10 cellular contexts compared by ENCODE assay signal in the genomic region with DNA sequence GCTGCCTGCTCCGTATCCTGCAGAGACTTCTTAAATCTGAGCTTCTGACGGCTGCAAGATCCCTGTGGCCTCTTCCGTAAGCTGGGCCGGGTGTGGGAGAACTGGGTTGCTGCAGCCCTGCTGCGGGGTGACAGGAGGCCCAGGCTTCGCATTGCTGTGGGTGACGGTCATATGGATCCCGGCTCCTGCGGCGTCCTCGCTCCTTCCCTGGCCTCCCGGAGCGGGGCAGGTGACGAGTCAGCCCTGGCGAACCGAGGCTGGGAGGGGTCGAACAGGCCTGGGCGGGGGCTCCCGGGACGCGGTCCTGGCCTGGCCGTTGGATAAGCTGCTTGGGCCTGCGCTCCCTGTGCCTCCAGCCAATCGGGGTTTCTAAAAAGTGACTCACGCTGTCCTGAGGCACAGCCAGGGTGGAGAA. TPM values are rescaled to one million over a fixed set of nuclear protein-coding genes. Genes with fewer than 3 reads are reported as not detected.
DNase-seq lines count a peak whose midpoint lies in the region; ATAC-seq and TF ChIP-seq lines count a peak whose summit lies in the region.
"Had no signal": no experiment of that assay in that cellular context is flagged by ENCODE, and none has a peak within 500 bp of the region (broad histone marks: within the 10 kb centered on the region; RNA-seq: fewer than 3 reads in every experiment).

No MANE protein-coding gene starts in this region.

- H3K4me3 ChIP-seq in GM23338, result peak overlapping the region; percentile 62
- H3K4me3 ChIP-seq in skeletal muscle satellite cell (ENCODE audit: low read length), result no peak overlapping the region

- H3K9me3 ChIP-seq in skeletal muscle satellite cell (replicated peaks; ENCODE audit: low read length), result no peaks in the 10 kb centered on the region

- peaks cover 3% of the 10 kb centered on the region; the same call in 2 of the 3 replicates for H3K4me1 Mint-ChIP-seq in GM23338
- peaks cover 6% of the 10 kb centered on the region for H3K4me1 Mint-ChIP-seq in activated T-helper 17 cell treated with anti-CD3 and anti-CD28 coated beads, Interleukin-2, amount 50 U/mL, for 72 hours

- H3K36me3 Mint-ChIP-seq in GM23338 (ENCODE audit: low read depth), result no peaks in the 10 kb centered on the region
- no peaks in the 10 kb centered on the region for H3K36me3 Mint-ChIP-seq in activated T-helper 17 cell treated with anti-CD3 and anti-CD28 coated beads, Interleukin-2, amount 50 U/mL, for 72 hours (ENCODE audit: low read depth)

- H3K9me3 Mint-ChIP-seq in GM23338, result peaks cover 3% of the 10 kb centered on the region; the same call in 1 of the 3 replicates
- no peaks in the 10 kb centered on the region for H3K9me3 Mint-ChIP-seq in activated T-helper 17 cell treated with anti-CD3 and anti-CD28 coated beads, Interleukin-2, amount 50 U/mL, for 72 hours
- H3K9me3 Mint-ChIP-seq: activated T-cell treated with anti-CD3 and anti-CD28 coated beads, Interleukin-2, amount 50 U/mL, for 24 hours had no signal

- H3K9me2 ChIP-seq in GM23338 (ENCODE audit: insufficient read depth), result peaks cover 10% of the 10 kb centered on the region; the same call in 1 of the 2 replicates

- H3K27me3 ChIP-seq in GM23338 (ENCODE audit: insufficient read depth) (peaks cover 9% of the 10 kb centered on the region), skeletal muscle satellite cell (ENCODE audit: control insufficient read depth, insufficient read depth, low read length) (peaks cover 23% of the 10 kb centered on the region)

- H3K79me2 ChIP-seq in GM23338 (replicated peaks; ENCODE audit: insufficient read depth), result no peaks in the 10 kb centered on the region

- peak; percentile 70 for DNase-seq in GM23338 (ENCODE audit: low spot score)
- peak; percentile 55 for DNase-seq in ecto neural progenitor cell (ENCODE audit: low spot score)
- peak; percentile 54 for DNase-seq in iris pigment epithelial cell (ENCODE audit: low read depth)
- DNase-seq in NCI-H69 (lab: John Stamatoyannopoulos, UW), result no peak
- DNase-seq in COLO668 (lab: John Stamatoyannopoulos, UW; ENCODE audit: unreplicated experiment), result no peak
- DNase-seq: activated T-cell treated with anti-CD3 and anti-CD28 coated beads, Interleukin-2, amount 50 U/mL, for 24 hours; NCI-H187 treated with DMSO at 0.1 percent for 48 hours had no signal

- H3K36me3 ChIP-seq in GM23338 (ENCODE audit: insufficient read depth) (no peaks in the 10 kb centered on the region), skeletal muscle satellite cell (ENCODE audit: insufficient read depth, low read length) (no peaks in the 10 kb centered on the region)

- no peak for TF ChIP-seq CTCF in GM23338 (conservative IDR thresholded peaks at IDR 0.05; ENCODE audit: low read depth in 2 of 2)

- H3F3A ChIP-seq in GM23338 (replicated peaks; ENCODE audit: low read depth), result no peaks in the 10 kb centered on the region

- H3K4me2 ChIP-seq in GM23338, result peak overlapping the region; percentile 83
- peak overlapping the region; percentile 62 for H3K4me2 ChIP-seq in skeletal muscle satellite cell (ENCODE audit: low read length)

- H3K9ac ChIP-seq in skeletal muscle satellite cell (ENCODE audit: low read depth, low read length), result no peak overlapping the region

- no peaks in the 10 kb centered on the region for H4K20me1 ChIP-seq in GM23338 (replicated peaks; ENCODE audit: insufficient read depth)

- peak overlapping the region; percentile 97 for H2AFZ ChIP-seq in GM23338

- H3K4me3 Mint-ChIP-seq in GM23338, result peak overlapping the region; percentile 42; the same call in 1 of the 3 replicates
- H3K4me3 Mint-ChIP-seq in activated T-helper 17 cell treated with anti-CD3 and anti-CD28 coated beads, Interleukin-2, amount 50 U/mL, for 72 hours, result no peak overlapping the region
- H3K4me3 Mint-ChIP-seq: activated T-cell treated with anti-CD3 and anti-CD28 coated beads, Interleukin-2, amount 50 U/mL, for 24 hours had no signal

- no peak overlapping the region for H3K27ac Mint-ChIP-seq in GM23338
- H3K27ac Mint-ChIP-seq in activated T-helper 17 cell treated with anti-CD3 and anti-CD28 coated beads, Interleukin-2, amount 50 U/mL, for 72 hours, result no peak overlapping the region
- H3K27ac Mint-ChIP-seq: activated T-cell treated with anti-CD3 and anti-CD28 coated beads, Interleukin-2, amount 50 U/mL, for 24 hours had no signal

- ATAC-seq in GM23338 (peak; percentile 96), HG02981 (IDR thresholded peaks at IDR 0.05; ENCODE audit: unreplicated experiment) (no peak)
- ATAC-seq in activated T-helper 17 cell treated with anti-CD3 and anti-CD28 coated beads, Interleukin-2, amount 50 U/mL, for 72 hours (replicated peaks), result no peak

- H3K4me1 ChIP-seq in GM23338 (ENCODE audit: insufficient read depth) (no peaks in the 10 kb centered on the region), skeletal muscle satellite cell (ENCODE audit: control insufficient read depth, insufficient read depth, low read length) (peaks cover 13% of the 10 kb centered on the region)

- H3K27ac ChIP-seq in GM23338 (ENCODE audit: low read depth), result no peak overlapping the region

- H3K27me3 Mint-ChIP-seq in GM23338 (ENCODE audit: insufficient read depth, low read depth, poor library complexity), result peaks cover 11% of the 10 kb centered on the region
- H3K27me3 Mint-ChIP-seq in activated T-helper 17 cell treated with anti-CD3 and anti-CD28 coated beads, Interleukin-2, amount 50 U/mL, for 72 hours, result peaks cover 8% of the 10 kb centered on the region
- H3K27me3 Mint-ChIP-seq: activated T-cell treated with anti-CD3 and anti-CD28 coated beads, Interleukin-2, amount 50 U/mL, for 24 hours had no signal

TF ChIP-seq in GM23338, 12 proteins besides CTCF, POLR2A, EP300 and RAD21:
- TF ChIP-seq, protein P1, sequence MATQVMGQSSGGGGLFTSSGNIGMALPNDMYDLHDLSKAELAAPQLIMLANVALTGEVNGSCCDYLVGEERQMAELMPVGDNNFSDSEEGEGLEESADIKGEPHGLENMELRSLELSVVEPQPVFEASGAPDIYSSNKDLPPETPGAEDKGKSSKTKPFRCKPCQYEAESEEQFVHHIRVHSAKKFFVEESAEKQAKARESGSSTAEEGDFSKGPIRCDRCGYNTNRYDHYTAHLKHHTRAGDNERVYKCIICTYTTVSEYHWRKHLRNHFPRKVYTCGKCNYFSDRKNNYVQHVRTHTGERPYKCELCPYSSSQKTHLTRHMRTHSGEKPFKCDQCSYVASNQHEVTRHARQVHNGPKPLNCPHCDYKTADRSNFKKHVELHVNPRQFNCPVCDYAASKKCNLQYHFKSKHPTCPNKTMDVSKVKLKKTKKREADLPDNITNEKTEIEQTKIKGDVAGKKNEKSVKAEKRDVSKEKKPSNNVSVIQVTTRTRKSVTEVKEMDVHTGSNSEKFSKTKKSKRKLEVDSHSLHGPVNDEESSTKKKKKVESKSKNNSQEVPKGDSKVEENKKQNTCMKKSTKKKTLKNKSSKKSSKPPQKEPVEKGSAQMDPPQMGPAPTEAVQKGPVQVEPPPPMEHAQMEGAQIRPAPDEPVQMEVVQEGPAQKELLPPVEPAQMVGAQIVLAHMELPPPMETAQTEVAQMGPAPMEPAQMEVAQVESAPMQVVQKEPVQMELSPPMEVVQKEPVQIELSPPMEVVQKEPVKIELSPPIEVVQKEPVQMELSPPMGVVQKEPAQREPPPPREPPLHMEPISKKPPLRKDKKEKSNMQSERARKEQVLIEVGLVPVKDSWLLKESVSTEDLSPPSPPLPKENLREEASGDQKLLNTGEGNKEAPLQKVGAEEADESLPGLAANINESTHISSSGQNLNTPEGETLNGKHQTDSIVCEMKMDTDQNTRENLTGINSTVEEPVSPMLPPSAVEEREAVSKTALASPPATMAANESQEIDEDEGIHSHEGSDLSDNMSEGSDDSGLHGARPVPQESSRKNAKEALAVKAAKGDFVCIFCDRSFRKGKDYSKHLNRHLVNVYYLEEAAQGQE (IDR thresholded peaks at IDR 0.05; ENCODE audit: unreplicated experiment), result no peak
- no peak for TF ChIP-seq EZH2 (IDR thresholded peaks at IDR 0.05; ENCODE audit: low read depth, unreplicated experiment)
- TF ChIP-seq, protein P2, sequence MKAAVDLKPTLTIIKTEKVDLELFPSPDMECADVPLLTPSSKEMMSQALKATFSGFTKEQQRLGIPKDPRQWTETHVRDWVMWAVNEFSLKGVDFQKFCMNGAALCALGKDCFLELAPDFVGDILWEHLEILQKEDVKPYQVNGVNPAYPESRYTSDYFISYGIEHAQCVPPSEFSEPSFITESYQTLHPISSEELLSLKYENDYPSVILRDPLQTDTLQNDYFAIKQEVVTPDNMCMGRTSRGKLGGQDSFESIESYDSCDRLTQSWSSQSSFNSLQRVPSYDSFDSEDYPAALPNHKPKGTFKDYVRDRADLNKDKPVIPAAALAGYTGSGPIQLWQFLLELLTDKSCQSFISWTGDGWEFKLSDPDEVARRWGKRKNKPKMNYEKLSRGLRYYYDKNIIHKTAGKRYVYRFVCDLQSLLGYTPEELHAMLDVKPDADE (IDR thresholded peaks at IDR 0.05), result no peak

RNA-seq across cellular contexts. Expression of a gene that starts 7.8 kb away (rescaled TPM):
- total RNA-seq in GM23338 (2014; rRNA removed; shearing (Covaris generic)), result 39.5 and 43.3 TPM in 2 replicates
- polyA plus RNA-seq in GM23338 (2016; fragmentation: Nextera tagmentation; extraction: Ambion mirVana), result 55.5 and 64.9 TPM in 2 replicates
- total RNA-seq in skeletal muscle satellite cell (2012; rRNA removed), result 15.0 and 15.3 TPM in 2 replicates
- 10 to 100 TPM; 10.2 to 13.9 TPM for total RNA-seq in activated T-helper 17 cell treated with anti-CD3 and anti-CD28 coated beads, Interleukin-2, amount 50 U/mL, for 72 hours

RNA-seq across cellular contexts. Expression of a gene that starts 58.0 kb away (rescaled TPM):
- 19.9 and 21.2 TPM in 2 replicates for total RNA-seq in GM23338 (2014; rRNA removed; shearing (Covaris generic))
- 82.5 and 99.9 TPM in 2 replicates for polyA plus RNA-seq in GM23338 (2016; fragmentation: Nextera tagmentation; extraction: Ambion mirVana)
- total RNA-seq in skeletal muscle satellite cell (2012; rRNA removed), result 25.8 and 28.4 TPM in 2 replicates
- 10 to 100 TPM; 39.9 to 74.0 TPM for total RNA-seq in activated T-helper 17 cell treated with anti-CD3 and anti-CD28 coated beads, Interleukin-2, amount 50 U/mL, for 72 hours

RNA-seq across cellular contexts. Expression of a gene that starts 58.2 kb away (rescaled TPM):
- total RNA-seq in GM23338 (2014; rRNA removed; shearing (Covaris generic)), result 47.7 and 54.2 TPM in 2 replicates
- 139 and 156 TPM in 2 replicates for polyA plus RNA-seq in GM23338 (2016; fragmentation: Nextera tagmentation; extraction: Ambion mirVana)
- total RNA-seq in skeletal muscle satellite cell (2012; rRNA removed), result 32.3 and 43.1 TPM in 2 replicates
- total RNA-seq in activated T-helper 17 cell treated with anti-CD3 and anti-CD28 coated beads, Interleukin-2, amount 50 U/mL, for 72 hours, result 100 to 1,000 TPM in 1 of 2 donors, 10 to 100 TPM in 1; 49.0 to 102 TPM

RNA-seq across cellular contexts. Expression of a gene that starts 59.3 kb away (rescaled TPM):
- 17.6 and 17.8 TPM in 2 replicates for total RNA-seq in GM23338 (2014; rRNA removed; shearing (Covaris generic))
- polyA plus RNA-seq in GM23338 (2016; fragmentation: Nextera tagmentation; extraction: Ambion mirVana), result 5.5 and 6.2 TPM in 2 replicates
- total RNA-seq in skeletal muscle satellite cell (2012; rRNA removed), result 7.4 and 8.7 TPM in 2 replicates
- total RNA-seq in activated T-helper 17 cell treated with anti-CD3 and anti-CD28 coated beads, Interleukin-2, amount 50 U/mL, for 72 hours, result 10 to 100 TPM; 10.6 to 26.4 TPM

Comparison
In these comparisons a context has a peak if more than half of its experiments do, and no peak if none do; other contexts are left out.
1. DNase-seq: peak in GM23338 (single experiment), ecto neural progenitor cell (single experiment) and iris pigment epithelial cell (single experiment); none in NCI-H69 (single experiment) and COLO668 (single experiment).